Comparison of ENCODE assay signal across 16 cellular contexts in the genomic region with DNA sequence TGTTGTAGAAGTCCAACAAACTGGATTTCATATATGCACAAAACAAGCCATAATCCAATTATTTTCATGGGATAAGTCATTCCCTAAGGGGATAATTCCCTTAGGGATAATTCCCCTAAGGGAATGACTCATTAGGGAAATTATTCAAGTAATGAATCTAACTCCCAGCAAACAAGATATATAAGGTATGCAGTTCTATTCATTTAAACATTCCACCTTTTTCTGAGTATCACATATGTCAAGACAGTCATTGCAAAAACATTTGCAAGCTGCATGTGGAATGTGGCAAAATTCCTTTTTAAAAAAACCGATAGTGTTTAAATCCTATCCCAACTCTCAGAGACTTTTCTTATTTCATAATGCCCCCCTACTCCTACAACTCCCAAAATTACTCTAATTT.
A peak's percentile ranks its signal among the peaks of the same experiment; 100 is the strongest.
DNase-seq lines count a peak whose midpoint lies in the region; ATAC-seq and TF ChIP-seq lines count a peak whose summit lies in the region.
"Had no signal": no experiment of that assay in that cellular context is flagged by ENCODE, and none has a peak within 500 bp of the region (broad histone marks: within the 10 kb centered on the region; RNA-seq: fewer than 3 reads in every experiment).

No MANE protein-coding gene starts in this region.

- no peak for TF ChIP-seq CTCF in astrocyte of the spinal cord (IDR thresholded peaks at IDR 0.05; ENCODE audit: low read depth, low read length)
- no peak for TF ChIP-seq CTCF in esophagus squamous epithelium (IDR thresholded peaks at IDR 0.05)

- WGBS in esophagus squamous epithelium, 2 donors: 66 to 83% methylated on average over 1 of the region's 1 CpG

- H3K4me3 ChIP-seq in ACC112 (ENCODE audit: low read depth, low read length) (peak overlapping the region; percentile 1; the same call in 1 of the 2 replicates), astrocyte of the spinal cord (ENCODE audit: low read depth, low read length) (no peak overlapping the region), esophagus squamous epithelium (no peak overlapping the region)
- H3K4me3 ChIP-seq: upper lobe of left lung had no signal

- peak overlapping the region; percentile 57 for H3K27ac ChIP-seq in ACC112 (ENCODE audit: low read depth, low read length)
- H3K27ac ChIP-seq in esophagus squamous epithelium: no peak overlapping the region
- H3K27ac ChIP-seq: upper lobe of left lung had no signal

- H3K27me3 ChIP-seq in ACC112 (ENCODE audit: insufficient read depth, low read length) (no peaks in the 10 kb centered on the region), esophagus squamous epithelium (no peaks in the 10 kb centered on the region)
- H3K27me3 ChIP-seq: upper lobe of left lung had no signal

- no peak for ATAC-seq in left ventricle myocardium superior
- no peak for ATAC-seq in GM19023 (IDR thresholded peaks at IDR 0.05; ENCODE audit: unreplicated experiment)

- no peak overlapping the region for H3K27ac Mint-ChIP-seq in activated T-helper 1 cell treated with anti-CD3 and anti-CD28 coated beads, Interleukin-12 subunit alpha, Interleukin-12 subunit beta, Interleukin-2, Interleukin-4 antibody, amounts not matched to agents 30 ng/mL and 10 ng/mL and 1 ng/mL, durations not matched to agents 14 hours and 24 hours and 36 hours
- H3K27ac Mint-ChIP-seq: activated CD4-positive, alpha-beta memory T cell treated with anti-CD3 and anti-CD28 coated beads for 36 hours; activated naive CD4-positive, alpha-beta T cell treated with anti-CD3 and anti-CD28 coated beads, Interleukin-2, amount 10 ng/mL, durations not matched to agents 7 days and 5 days; B cell had no signal

- no peak overlapping the region for H3K4me3 Mint-ChIP-seq in activated T-helper 1 cell treated with anti-CD3 and anti-CD28 coated beads, Interleukin-12 subunit alpha, Interleukin-12 subunit beta, Interleukin-2, Interleukin-4 antibody, amounts not matched to agents 30 ng/mL and 10 ng/mL and 1 ng/mL, durations not matched to agents 14 hours and 24 hours and 36 hours
- H3K4me3 Mint-ChIP-seq: activated CD4-positive, alpha-beta memory T cell treated with anti-CD3 and anti-CD28 coated beads for 36 hours; activated naive CD4-positive, alpha-beta T cell treated with anti-CD3 and anti-CD28 coated beads, Interleukin-2, amount 10 ng/mL, durations not matched to agents 7 days and 5 days; B cell had no signal

- H3K9me3 Mint-ChIP-seq in activated T-helper 1 cell treated with anti-CD3 and anti-CD28 coated beads, Interleukin-12 subunit alpha, Interleukin-12 subunit beta, Interleukin-2, Interleukin-4 antibody, amounts not matched to agents 30 ng/mL and 10 ng/mL and 1 ng/mL, durations not matched to agents 14 hours and 24 hours and 36 hours: no peaks in the 10 kb centered on the region
- H3K9me3 Mint-ChIP-seq: activated CD4-positive, alpha-beta memory T cell treated with anti-CD3 and anti-CD28 coated beads for 36 hours; activated naive CD4-positive, alpha-beta T cell treated with anti-CD3 and anti-CD28 coated beads, Interleukin-2, amount 10 ng/mL, durations not matched to agents 7 days and 5 days had no signal

- H3K4me1 Mint-ChIP-seq in activated T-helper 1 cell treated with anti-CD3 and anti-CD28 coated beads, Interleukin-12 subunit alpha, Interleukin-12 subunit beta, Interleukin-2, Interleukin-4 antibody, amounts not matched to agents 30 ng/mL and 10 ng/mL and 1 ng/mL, durations not matched to agents 14 hours and 24 hours and 36 hours (ENCODE audit: low read depth): peaks cover 6% of the 10 kb centered on the region
- H3K4me1 Mint-ChIP-seq: activated naive CD4-positive, alpha-beta T cell treated with anti-CD3 and anti-CD28 coated beads, Interleukin-2, amount 10 ng/mL, durations not matched to agents 7 days and 5 days had no signal

- peaks cover 12% of the 10 kb centered on the region for H3K79me2 ChIP-seq in ACC112 (ENCODE audit: control insufficient read depth, insufficient read depth, low read length, unreplicated experiment)

- in situ Hi-C loops in astrocyte of the spinal cord (cut with HindIII; ENCODE audit: low sequenced_read_pairs): no loop called here

- DNase-seq in HS-5 (ENCODE audit: low read depth) (peak; percentile 92), astrocyte of the spinal cord (ENCODE audit: low read depth, low spot score) (peak; percentile 71), hepatic stellate cell (ENCODE audit: low spot score) (peak; percentile 47), esophagus squamous epithelium (lab: John Stamatoyannopoulos, UW) (no peak), left ventricle myocardium superior (no peak)
- no peak for DNase-seq in activated T-helper 1 cell treated with anti-CD3 and anti-CD28 coated beads, Interleukin-12 subunit alpha, Interleukin-12 subunit beta, Interleukin-2, Interleukin-4 antibody, amounts not matched to agents 30 ng/mL and 10 ng/mL and 1 ng/mL, durations not matched to agents 14 hours and 24 hours and 36 hours (ENCODE audit: low spot score)
- DNase-seq: activated CD4-positive, alpha-beta memory T cell treated with anti-CD3 and anti-CD28 coated beads for 36 hours; activated naive CD4-positive, alpha-beta T cell treated with anti-CD3 and anti-CD28 coated beads, Interleukin-2, amount 10 ng/mL, durations not matched to agents 7 days and 5 days; cortex of kidney; hippocampal formation; midbrain; NCI-H1436; upper lobe of left lung had no signal

- intact Hi-C loops in esophagus squamous epithelium (cut with DNase I): no loop called here
- intact Hi-C loops in left ventricle myocardium superior (cut with micrococcal nuclease): no loop called here
- intact Hi-C loops in activated T-helper 1 cell treated with anti-CD3 and anti-CD28 coated beads, Interleukin-12 subunit alpha, Interleukin-12 subunit beta, Interleukin-2, Interleukin-4 antibody, amounts not matched to agents 30 ng/mL and 10 ng/mL and 1 ng/mL, durations not matched to agents 14 hours and 24 hours and 36 hours (cut with micrococcal nuclease): no loop called here

- H3K27me3 Mint-ChIP-seq in activated T-helper 1 cell treated with anti-CD3 and anti-CD28 coated beads, Interleukin-12 subunit alpha, Interleukin-12 subunit beta, Interleukin-2, Interleukin-4 antibody, amounts not matched to agents 30 ng/mL and 10 ng/mL and 1 ng/mL, durations not matched to agents 14 hours and 24 hours and 36 hours (ENCODE audit: insufficient read depth): no peaks in the 10 kb centered on the region
- H3K27me3 Mint-ChIP-seq: activated CD4-positive, alpha-beta memory T cell treated with anti-CD3 and anti-CD28 coated beads for 36 hours; activated naive CD4-positive, alpha-beta T cell treated with anti-CD3 and anti-CD28 coated beads, Interleukin-2, amount 10 ng/mL, durations not matched to agents 7 days and 5 days; B cell had no signal

- no peaks in the 10 kb centered on the region for H3K36me3 Mint-ChIP-seq in activated T-helper 1 cell treated with anti-CD3 and anti-CD28 coated beads, Interleukin-12 subunit alpha, Interleukin-12 subunit beta, Interleukin-2, Interleukin-4 antibody, amounts not matched to agents 30 ng/mL and 10 ng/mL and 1 ng/mL, durations not matched to agents 14 hours and 24 hours and 36 hours (ENCODE audit: low read depth)
- H3K36me3 Mint-ChIP-seq: activated naive CD4-positive, alpha-beta T cell treated with anti-CD3 and anti-CD28 coated beads, Interleukin-2, amount 10 ng/mL, durations not matched to agents 7 days and 5 days had no signal

- H3K36me3 ChIP-seq in ACC112 (ENCODE audit: insufficient read depth, low read length) (no peaks in the 10 kb centered on the region), esophagus squamous epithelium (no peaks in the 10 kb centered on the region)
- H3K36me3 ChIP-seq: upper lobe of left lung had no signal

- H3K9me3 ChIP-seq in esophagus squamous epithelium: no peaks in the 10 kb centered on the region
- H3K9me3 ChIP-seq: upper lobe of left lung had no signal

- no peak for TF ChIP-seq POLR2A in esophagus squamous epithelium (IDR thresholded peaks at IDR 0.05)

- H3K4me1 ChIP-seq in ACC112 (ENCODE audit: control insufficient read depth, insufficient read depth, low read length, unreplicated experiment) (peaks cover 41% of the 10 kb centered on the region), esophagus squamous epithelium (peaks cover 0 to 4% (median 1%) of the 10 kb centered on the region in 3 donors)

- H2AFZ ChIP-seq in ACC112 (ENCODE audit: low read length, unreplicated experiment): no peak overlapping the region

Comparison
In these comparisons a context has a peak if more than half of its experiments do, and no peak if none do; other contexts are left out.
1. DNase-seq: peak in HS-5 (single experiment), astrocyte of the spinal cord (single experiment) and hepatic stellate cell (single experiment); none in esophagus squamous epithelium (single experiment), left ventricle myocardium superior (single experiment) and activated T-helper 1 cell treated with anti-CD3 and anti-CD28 coated beads, Interleukin-12 subunit alpha, Interleukin-12 subunit beta, Interleukin-2, Interleukin-4 antibody, amounts not matched to agents 30 ng/mL and 10 ng/mL and 1 ng/mL, durations not matched to agents 14 hours and 24 hours and 36 hours (single experiment).